In genomic region chr2:45890094-45890646, GRCh38 we compare ENCODE assay signal across 12 cellular contexts.
A peak's percentile ranks its signal among the peaks of the same experiment; 100 is the strongest.
DNase-seq lines count a peak whose midpoint lies in the region; ATAC-seq and TF ChIP-seq lines count a peak whose summit lies in the region.
"Had no signal": no experiment of that assay in that cellular context is flagged by ENCODE, and none has a peak within 500 bp of the region (broad histone marks: within the 10 kb centered on the region; RNA-seq: fewer than 3 reads in every experiment).

No MANE protein-coding gene starts in this region.

- intact Hi-C loops in esophagus squamous epithelium (cut with DNase I) = no loop called here

- H3K9me3 ChIP-seq in Karpas-422 (ENCODE audit: low read length) (no peaks in the 10 kb centered on the region), esophagus squamous epithelium (no peaks in the 10 kb centered on the region)

- peak overlapping the region; percentile 64 for H3K9ac ChIP-seq in Karpas-422 (ENCODE audit: low read length)

- TF ChIP-seq POLR2A in esophagus squamous epithelium (IDR thresholded peaks at IDR 0.05) = no peak

- H3K4me3 ChIP-seq in Karpas-422 (ENCODE audit: low read length) (peak overlapping the region; percentile 7; the same call in 1 of the 2 replicates), esophagus squamous epithelium (no peak overlapping the region)

- no peaks in the 10 kb centered on the region for H3K36me3 ChIP-seq in Karpas-422 (ENCODE audit: insufficient read depth, low read length)
- H3K36me3 ChIP-seq in esophagus squamous epithelium = no peaks in the 10 kb centered on the region

- H3K27ac ChIP-seq in Karpas-422 (ENCODE audit: low read length) (peak overlapping the region; percentile 97), esophagus squamous epithelium (peak overlapping the region in 3 of 4 donors; percentile 52 to 67 (median 55))

- H3K27ac Mint-ChIP-seq in stimulated activated memory B cell treated with anti-CD40 and anti-IgM and Interleukin-4, amounts not matched to agents 10 μg/mL and 1 μg/mL and 100 μg/mL, for 72 hours = peak overlapping the region; percentile 75

- no peaks in the 10 kb centered on the region for H3K27me3 Mint-ChIP-seq in stimulated activated memory B cell treated with anti-CD40 and anti-IgM and Interleukin-4, amounts not matched to agents 10 μg/mL and 1 μg/mL and 100 μg/mL, for 72 hours

- no peaks in the 10 kb centered on the region for H3K36me3 Mint-ChIP-seq in stimulated activated memory B cell treated with anti-CD40 and anti-IgM and Interleukin-4, amounts not matched to agents 10 μg/mL and 1 μg/mL and 100 μg/mL, for 72 hours

- H3K79me2 ChIP-seq in Karpas-422 (ENCODE audit: low read length) = peaks cover 98% of the 10 kb centered on the region

- POLR2A ChIA-PET in HEK293T (lab: Yijun Ruan, JAX) = no interaction called here

- CTCF ChIA-PET in HEK293T (lab: Yijun Ruan, JAX) = no interaction called here

- DNase-seq in Karpas-422 (peak; percentile 58), esophagus squamous epithelium (lab: John Stamatoyannopoulos, UW) (no peak), HEK293T (ENCODE audit: extremely low spot score) (no peak), SHP77 treated with DMSO at 0.1 percent for 48 hours (lab: John Stamatoyannopoulos, UW) (no peak)
- no peak for DNase-seq in stimulated activated CD4-positive, alpha-beta T cell treated with anti-CD3 and anti-CD28 coated beads, Interleukin-4, amount 100 ng/mL, for 24 hours
- DNase-seq: activated CD4-positive, alpha-beta T cell treated with anti-CD3 and anti-CD28 coated beads for 4 hours; activated effector memory CD4-positive, alpha-beta T cell treated with Interleukin-2 at 50 U/mL for 16 hours; NCI-H446; stimulated activated CD4-positive, alpha-beta T cell treated with anti-CD3 and anti-CD28 coated beads, Interleukin-12 subunit alpha, Interleukin-12 subunit beta, amount 100 ng/mL, for 4 hours had no signal

- H3K4me3 Mint-ChIP-seq in stimulated activated memory B cell treated with anti-CD40 and anti-IgM and Interleukin-4, amounts not matched to agents 10 μg/mL and 1 μg/mL and 100 μg/mL, for 72 hours = peak overlapping the region; percentile 43

- H3K4me2 ChIP-seq in Karpas-422 (ENCODE audit: low read depth, low read length, poor library complexity, severe bottlenecking) = peak overlapping the region; percentile 63

- H3K4me1 Mint-ChIP-seq in stimulated activated memory B cell treated with anti-CD40 and anti-IgM and Interleukin-4, amounts not matched to agents 10 μg/mL and 1 μg/mL and 100 μg/mL, for 72 hours = peaks cover 85% of the 10 kb centered on the region

- no peaks in the 10 kb centered on the region for H3K9me2 ChIP-seq in Karpas-422 (replicated peaks; ENCODE audit: insufficient read depth, low read length)

- no peaks in the 10 kb centered on the region for H3K27me3 ChIP-seq in Karpas-422 (ENCODE audit: low read length)
- H3K27me3 ChIP-seq in esophagus squamous epithelium = no peaks in the 10 kb centered on the region

- no peak overlapping the region for H2AFZ ChIP-seq in Karpas-422 (ENCODE audit: low read length)

- peak; percentile 36 for ATAC-seq in GM21423 (IDR thresholded peaks at IDR 0.05; ENCODE audit: unreplicated experiment)
- ATAC-seq in stimulated activated memory B cell treated with anti-CD40 and anti-IgM and Interleukin-4, amounts not matched to agents 10 μg/mL and 1 μg/mL and 100 μg/mL, for 72 hours = peak; percentile 73
- no peak for ATAC-seq in GM19463 (IDR thresholded peaks at IDR 0.05; ENCODE audit: unreplicated experiment)

- 81 to 82% methylated on average over 8 of the region's 8 CpGs for WGBS in esophagus squamous epithelium, 2 donors

- no peaks in the 10 kb centered on the region for H4K20me1 ChIP-seq in Karpas-422 (ENCODE audit: insufficient read depth, low read depth, low read length)

- no peaks in the 10 kb centered on the region for H3K9me3 Mint-ChIP-seq in stimulated activated memory B cell treated with anti-CD40 and anti-IgM and Interleukin-4, amounts not matched to agents 10 μg/mL and 1 μg/mL and 100 μg/mL, for 72 hours

- no peak for TF ChIP-seq CTCF in esophagus squamous epithelium (IDR thresholded peaks at IDR 0.05)

- H3K4me1 ChIP-seq in Karpas-422 (ENCODE audit: low read length) (peaks cover 75% of the 10 kb centered on the region), esophagus squamous epithelium (peaks cover 26 to 68% (median 35%) of the 10 kb centered on the region in 3 donors)

TF ChIP-seq in HEK293T, 16 proteins besides CTCF, POLR2A, EP300 and RAD21:
- TF ChIP-seq FOXA1 (IDR thresholded peaks at IDR 0.05) (no peak), CTBP1 (IDR thresholded peaks at IDR 0.05; ENCODE audit: borderline replicate concordance) (no peak), ZNF384 (IDR thresholded peaks at IDR 0.05) (no peak), FOXM1 (IDR thresholded peaks at IDR 0.05; ENCODE audit: borderline replicate concordance) (no peak), ELF4 (IDR thresholded peaks at IDR 0.05) (no peak), ARNT (IDR thresholded peaks at IDR 0.05) (no peak), SP1 (IDR thresholded peaks at IDR 0.05) (no peak), BHLHE40 (IDR thresholded peaks at IDR 0.05; ENCODE audit: borderline replicate concordance) (no peak), LEF1 (IDR thresholded peaks at IDR 0.05; ENCODE audit: borderline replicate concordance) (no peak), SUZ12 (IDR thresholded peaks at IDR 0.05) (no peak)
